Comparison of ENCODE assay signal across 8 cellular contexts in the genomic region with DNA sequence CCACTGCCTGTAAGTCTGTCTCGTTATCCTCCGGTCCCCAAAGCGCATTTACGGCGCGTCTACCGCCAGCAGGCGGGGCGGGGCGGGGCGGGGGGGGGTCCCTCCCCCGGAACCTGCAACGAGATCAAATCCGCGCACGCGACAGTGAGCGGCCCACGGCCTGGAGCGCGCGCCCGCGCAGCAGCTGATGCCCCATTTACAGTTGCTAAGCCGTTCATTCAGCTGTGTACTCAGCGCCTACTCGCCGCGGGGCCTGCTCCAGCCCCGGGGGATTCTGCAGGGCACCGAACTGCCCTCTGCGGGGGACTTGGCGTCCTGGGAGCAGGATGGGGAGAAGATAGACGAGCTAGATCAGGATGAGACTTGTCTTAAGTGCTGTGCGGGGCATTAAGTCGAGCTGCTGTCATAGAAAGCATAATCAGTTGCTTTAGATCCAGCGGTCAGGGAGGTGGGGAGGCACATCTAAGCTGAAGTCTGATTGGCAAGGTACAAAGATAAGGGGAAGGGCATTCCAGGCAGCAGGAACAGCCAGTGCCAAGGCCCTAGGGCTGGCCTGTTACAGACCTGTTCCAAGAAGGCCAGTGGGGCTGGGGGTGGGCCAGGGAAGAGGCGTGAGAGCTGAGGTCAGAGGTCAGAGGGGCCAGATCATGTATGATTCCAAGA. TPM values are rescaled to one million over a fixed set of nuclear protein-coding genes. Genes with fewer than 3 reads are reported as not detected.
DNase-seq lines count a peak whose midpoint lies in the region; ATAC-seq, FAIRE-seq and TF ChIP-seq lines count a peak whose summit lies in the region.

No MANE protein-coding gene starts in this region.

- POLR2A ChIA-PET in HCT116 (lab: Charles Lee): no interaction called here

- no peaks in the 10 kb centered on the region for H3K9me2 ChIP-seq in HCT116 (ENCODE audit: insufficient read depth)

- DNase-seq in CD4-positive, CD25-positive, alpha-beta regulatory T cell: peak; percentile 75 to 89 (median 80)
- peak; percentile 29 for DNase-seq in HCT116 (ENCODE audit: low read depth, low spot score)
- peak; percentile 90 for DNase-seq in NCI-H2171 (lab: John Stamatoyannopoulos, UW)
- DNase-seq in activated CD4-positive, CD25-positive, alpha-beta regulatory T cell (lab: John Stamatoyannopoulos, UW): peak; percentile 50 to 73 (median 61)
- DNase-seq in cardiac fibroblast (ENCODE audit: low read depth in 2 of 2): peak; percentile 46 to 57
- peak; percentile 85 for DNase-seq in kidney
- DNase-seq in stimulated activated CD4-positive, alpha-beta T cell treated with anti-CD3 and anti-CD28 coated beads, Interleukin-1b, Interleukin-23, amount 100 ng/mL, for 48 hours: peak; percentile 77

- no peaks in the 10 kb centered on the region for H3K36me3 Mint-ChIP-seq in CD4-positive, CD25-positive, alpha-beta regulatory T cell

- H3K9ac ChIP-seq in HCT116 (ENCODE audit: low read length) (peak overlapping the region; percentile 91), kidney (ENCODE audit: low read length in 2 of 2) (peak overlapping the region in 1 of 2 donors; percentile 40)

- TF ChIP-seq CTCF in HCT116 (IDR thresholded peaks at IDR 0.05 in 2 of 3, conservative IDR thresholded peaks at IDR 0.05 in 1 of 3; ENCODE audit: borderline replicate concordance in 1 of 3, insufficient read depth in 1 of 3, low read depth in 2 of 3, low read length in 2 of 3) (no peak), cardiac fibroblast (IDR thresholded peaks at IDR 0.05; ENCODE audit: low read depth, low read length) (no peak), kidney (IDR thresholded peaks at IDR 0.05; ENCODE audit: borderline replicate concordance, extremely low read depth, insufficient read depth) (no peak)

- H3K4me3 Mint-ChIP-seq in CD4-positive, CD25-positive, alpha-beta regulatory T cell: peak overlapping the region; percentile 60 to 92 (median 87)

- no peaks in the 10 kb centered on the region for H3K9me3 Mint-ChIP-seq in CD4-positive, CD25-positive, alpha-beta regulatory T cell

- H3K4me3 ChIP-seq in CD4-positive, CD25-positive, alpha-beta regulatory T cell (ENCODE audit: low read depth, low read length): peak overlapping the region; percentile 75
- H3K4me3 ChIP-seq in HCT116 (replicated peaks in 1 of 2; ENCODE audit: low read depth in 1 of 2, low read length in 2 of 2) (peak overlapping the region; percentile 83 to 94), cardiac fibroblast (replicated peaks in 1 of 2; ENCODE audit: low read depth in 2 of 2, low read length in 2 of 2) (peak overlapping the region; percentile 67 to 71), kidney (ENCODE audit: low read length in 2 of 2) (peak overlapping the region; percentile 69 to 75)

- peak; percentile 22 to 23 for ATAC-seq in CD4-positive, CD25-positive, alpha-beta regulatory T cell (ENCODE audit: low read depth in 2 of 2)
- ATAC-seq in HCT116 (peak; percentile 28), HG03342 (IDR thresholded peaks at IDR 0.05; ENCODE audit: unreplicated experiment) (no peak)

- H3K27me3 ChIP-seq in CD4-positive, CD25-positive, alpha-beta regulatory T cell (ENCODE audit: control insufficient read depth, insufficient read depth, low read length): no peaks in the 10 kb centered on the region
- H3K27me3 ChIP-seq in HCT116 (ENCODE audit: insufficient read depth, low read length): no peaks in the 10 kb centered on the region

- no peak for TF ChIP-seq RAD21 in HCT116 (IDR thresholded peaks at IDR 0.05; ENCODE audit: low read depth)

- H2AFZ ChIP-seq in HCT116 (ENCODE audit: low read depth, low read length, poor library complexity, severe bottlenecking): peak overlapping the region; percentile 42

- H3K27me3 Mint-ChIP-seq in CD4-positive, CD25-positive, alpha-beta regulatory T cell: peaks cover 17% of the 10 kb centered on the region

- RAD21 ChIA-PET in HCT116 (lab: Charles Lee; ENCODE audit: low non-redundant PET in 1 of 2, low total read pairs in 2 of 2, uncharacterized antibody in 2 of 2, unreplicated experiment in 2 of 2): interaction anchor here in 1 of 2 experiments (0.8 kb wide), 1 partner anchor 26 kb away, joined by 6 read pairs; no protein-coding TSS in a partner anchor

- H3K79me2 ChIP-seq in HCT116 (ENCODE audit: insufficient read depth, low read length): peaks cover 26% of the 10 kb centered on the region

- no peak for FAIRE-seq in kidney (lab: Jason Lieb, UNC)

- CTCF ChIA-PET in HCT116 (lab: Charles Lee): interaction anchor here (1.0 to 1.3 kb wide), 2 partner anchors 23 to 26 kb away, joined by 3 to 4 read pairs; no protein-coding TSS in a partner anchor

- no peak for TF ChIP-seq POLR2A in HCT116 (IDR thresholded peaks at IDR 0.05; ENCODE audit: borderline replicate concordance, extremely low read depth, insufficient read depth, insufficient read length)

- intact Hi-C loops in HCT116 (cut with micrococcal nuclease) (loop anchor here (2.0 kb wide), 2 partner anchors 27 to 125 kb away; a partner anchor contains a TSS), kidney (cut with DNase I) (no loop called here)

- no peaks in the 10 kb centered on the region for H3K36me3 ChIP-seq in CD4-positive, CD25-positive, alpha-beta regulatory T cell (ENCODE audit: control insufficient read depth, insufficient read depth, low read length)
- H3K36me3 ChIP-seq in HCT116 (ENCODE audit: control insufficient read depth in 1 of 2, insufficient read depth in 2 of 2, low read length in 2 of 2): no peaks in the 10 kb centered on the region
- no peaks in the 10 kb centered on the region for H3K36me3 ChIP-seq in kidney (ENCODE audit: control insufficient read depth in 1 of 2, insufficient read depth in 2 of 2, low read length in 2 of 2)

- H3K27ac ChIP-seq in CD4-positive, CD25-positive, alpha-beta regulatory T cell (ENCODE audit: insufficient read depth, low read length, poor library complexity, severe bottlenecking): peak overlapping the region; percentile 76
- H3K27ac ChIP-seq in HCT116 (ENCODE audit: low read depth, low read length): peak overlapping the region; percentile 89
- peak overlapping the region in 1 of 2 donors; percentile 78 for H3K27ac ChIP-seq in kidney (ENCODE audit: low read depth in 2 of 2, low read length in 2 of 2)

- no TSS peak for BruUV-seq in HCT116 (replicated peaks; lab: Mats Ljungman, UMichigan)

- H4K20me1 ChIP-seq in HCT116 (ENCODE audit: insufficient read depth): no peaks in the 10 kb centered on the region

- peak overlapping the region; percentile 98 for H3K4me2 ChIP-seq in HCT116 (ENCODE audit: low read length)

- H3K9me3 ChIP-seq in CD4-positive, CD25-positive, alpha-beta regulatory T cell (ENCODE audit: control insufficient read depth in 2 of 2, low read length in 2 of 2): no peaks in the 10 kb centered on the region
- H3K9me3 ChIP-seq in HCT116 (ENCODE audit: control insufficient read depth in 1 of 2, insufficient read depth in 1 of 2, low read depth in 1 of 2, low read length in 2 of 2) (no peaks in the 10 kb centered on the region), kidney (ENCODE audit: control insufficient read depth in 1 of 2, low read length in 2 of 2) (no peaks in the 10 kb centered on the region)

- peaks cover 5 to 39% (median 11%) of the 10 kb centered on the region in 4 donors for H3K4me1 Mint-ChIP-seq in CD4-positive, CD25-positive, alpha-beta regulatory T cell

- H3K4me1 ChIP-seq in CD4-positive, CD25-positive, alpha-beta regulatory T cell (ENCODE audit: control insufficient read depth, insufficient read depth, low read length, poor library complexity, severe bottlenecking): peaks cover 28% of the 10 kb centered on the region
- H3K4me1 ChIP-seq in HCT116 (ENCODE audit: control insufficient read depth in 1 of 2, insufficient read depth in 2 of 2, low read length in 2 of 2): peaks cover 19 to 32% of the 10 kb centered on the region in 2 experiments
- H3K4me1 ChIP-seq in kidney (ENCODE audit: control insufficient read depth in 1 of 2, insufficient read depth in 1 of 2, low read depth in 1 of 2, low read length in 2 of 2): peaks cover 11 to 22% of the 10 kb centered on the region in 2 donors

- peak overlapping the region; percentile 94 to 97 (median 95) for H3K27ac Mint-ChIP-seq in CD4-positive, CD25-positive, alpha-beta regulatory T cell

TF ChIP-seq in HCT116, 20 proteins besides CTCF, POLR2A, EP300 and RAD21:
- TF ChIP-seq, protein P1, sequence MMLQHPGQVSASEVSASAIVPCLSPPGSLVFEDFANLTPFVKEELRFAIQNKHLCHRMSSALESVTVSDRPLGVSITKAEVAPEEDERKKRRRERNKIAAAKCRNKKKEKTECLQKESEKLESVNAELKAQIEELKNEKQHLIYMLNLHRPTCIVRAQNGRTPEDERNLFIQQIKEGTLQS (IDR thresholded peaks at IDR 0.05): no peak
- TF ChIP-seq, protein P2, sequence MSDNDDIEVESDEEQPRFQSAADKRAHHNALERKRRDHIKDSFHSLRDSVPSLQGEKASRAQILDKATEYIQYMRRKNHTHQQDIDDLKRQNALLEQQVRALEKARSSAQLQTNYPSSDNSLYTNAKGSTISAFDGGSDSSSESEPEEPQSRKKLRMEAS (IDR thresholded peaks at IDR 0.05): peak; percentile 58
- TF ChIP-seq TCF7L2 (IDR thresholded peaks at IDR 0.05; ENCODE audit: borderline replicate concordance, extremely low read depth, insufficient read depth, insufficient read length) (peak; percentile 14), EGR1 (IDR thresholded peaks at IDR 0.05; ENCODE audit: low read depth) (no peak)

RNA-seq across cellular contexts. Expression of a gene that starts 1.4 kb away (rescaled TPM):
- total RNA-seq in CD4-positive, CD25-positive, alpha-beta regulatory T cell: 6.3 TPM
- polyA plus RNA-seq in CD4-positive, CD25-positive, alpha-beta regulatory T cell: 1 to 10 TPM in 1 of 4 donors, under 1 TPM in 3; 0.62 to 2.4 (median 0.84) TPM
- total RNA-seq in HCT116 (2021; ENCODE audit: unreplicated experiment) (42.3 TPM), kidney (21.4 TPM)
- polyA plus RNA-seq in HCT116 (2012): 32.0 and 36.2 TPM in 2 replicates
- polyA plus RNA-seq in kidney (ENCODE audit: insufficient read depth, low read depth, low replicate concordance): 14.7 TPM

RNA-seq across cellular contexts. Expression of a gene that starts 39.5 kb away (rescaled TPM):
- not detected for total RNA-seq in CD4-positive, CD25-positive, alpha-beta regulatory T cell
- polyA plus RNA-seq in CD4-positive, CD25-positive, alpha-beta regulatory T cell: under 1 TPM in 1 of 4 donors, not detected in 3; 0.23 TPM
- total RNA-seq in HCT116 (2021; ENCODE audit: unreplicated experiment): not detected
- 0.02 and 0.03 TPM in 2 replicates for polyA plus RNA-seq in HCT116 (2012)
- 0.88 TPM for total RNA-seq in kidney
- 0.32 TPM for polyA plus RNA-seq in kidney (ENCODE audit: insufficient read depth, low read depth, low replicate concordance)

Comparison
In these comparisons a context has a peak if more than half of its experiments do, and no peak if none do; other contexts are left out.
1. DNase-seq: peak in every context shown above with its lines; median percentile 90 in NCI-H2171; 85 in kidney; 80 in CD4-positive, CD25-positive, alpha-beta regulatory T cell; 77 in stimulated activated CD4-positive, alpha-beta T cell treated with anti-CD3 and anti-CD28 coated beads, Interleukin-1b, Interleukin-23, amount 100 ng/mL, for 48 hours; 61 in activated CD4-positive, CD25-positive, alpha-beta regulatory T cell; 52 in cardiac fibroblast; 29 in HCT116.